ENCODE assay signal across 9 cellular contexts in genomic region chr4:84578540-84579409, GRCh38. TPM values are rescaled to one million over a fixed set of nuclear protein-coding genes. Genes with fewer than 3 reads are reported as not detected.
DNase-seq lines count a peak whose midpoint lies in the region; ATAC-seq and TF ChIP-seq lines count a peak whose summit lies in the region.
"Had no signal": no experiment of that assay in that cellular context is flagged by ENCODE, and none has a peak within 500 bp of the region (broad histone marks: within the 10 kb centered on the region; RNA-seq: fewer than 3 reads in every experiment).

No MANE protein-coding gene starts in this region.

- ATAC-seq in HG03342 (IDR thresholded peaks at IDR 0.05; ENCODE audit: unreplicated experiment): no peak

- no peak overlapping the region for H2AFZ ChIP-seq in Karpas-422 (ENCODE audit: low read length)

- peak; percentile 87 for TF ChIP-seq CTCF in VCaP (conservative IDR thresholded peaks at IDR 0.05)

- no peaks in the 10 kb centered on the region for H3K79me2 ChIP-seq in Karpas-422 (ENCODE audit: low read length)

- no peaks in the 10 kb centered on the region for H4K20me1 ChIP-seq in Karpas-422 (ENCODE audit: insufficient read depth, low read depth, low read length)

- no peak overlapping the region for H3K4me2 ChIP-seq in Karpas-422 (ENCODE audit: low read depth, low read length, poor library complexity, severe bottlenecking)
- H3K4me2 ChIP-seq: BLaER1 treated with 17β-estradiol and CSF1 and Interleukin-3, amounts not matched to agents 10 nM and 100 nM had no signal

- H3K27me3 ChIP-seq in Karpas-422 (ENCODE audit: low read length) (no peaks in the 10 kb centered on the region), iPS-20b (ENCODE audit: insufficient read depth, low read length) (peaks cover 22% of the 10 kb centered on the region)

- H3K27ac ChIP-seq in Karpas-422 (ENCODE audit: low read length): no peak overlapping the region
- no peak overlapping the region for H3K27ac ChIP-seq in VCaP
- H3K27ac ChIP-seq in iPS-20b (ENCODE audit: low read length): no peak overlapping the region
- H3K27ac ChIP-seq: BLaER1 treated with 17β-estradiol and CSF1 and Interleukin-3, amounts not matched to agents 10 nM and 100 nM had no signal

- DNase-seq in DMS79 treated with DMSO at 0.1 percent for 48 hours (lab: John Stamatoyannopoulos, UW): peak; percentile 44
- no peak for DNase-seq in DMS79 (lab: John Stamatoyannopoulos, UW)
- DNase-seq in Karpas-422: peak; percentile 61
- no peak for DNase-seq in NCI-H2227 treated with DMSO at 0.1 percent for 48 hours (lab: John Stamatoyannopoulos, UW)
- no peak for DNase-seq in iPS-NIHi11 (ENCODE audit: low spot score)

- no peaks in the 10 kb centered on the region for H3K4me1 ChIP-seq in Karpas-422 (ENCODE audit: low read length)
- H3K4me1 ChIP-seq in iPS-20b (ENCODE audit: insufficient read depth, low read length): peaks cover 21% of the 10 kb centered on the region

- no peaks in the 10 kb centered on the region for H3K9me2 ChIP-seq in Karpas-422 (replicated peaks; ENCODE audit: insufficient read depth, low read length)

- H3K36me3 ChIP-seq in Karpas-422 (ENCODE audit: insufficient read depth, low read length) (no peaks in the 10 kb centered on the region), iPS-20b (ENCODE audit: insufficient read depth, low read depth, low read length) (no peaks in the 10 kb centered on the region)
- H3K36me3 ChIP-seq: BLaER1 treated with 17β-estradiol and CSF1 and Interleukin-3, amounts not matched to agents 10 nM and 100 nM had no signal

- H3K4me3 ChIP-seq in Karpas-422 (ENCODE audit: low read length): no peak overlapping the region
- H3K4me3 ChIP-seq in iPS-20b (ENCODE audit: low read length): 0 out of 2 replicates have a peak overlapping the region, but pooled peaks have one; percentile 9
- H3K4me3 ChIP-seq: BLaER1 treated with 17β-estradiol and CSF1 and Interleukin-3, amounts not matched to agents 10 nM and 100 nM had no signal

- no peaks in the 10 kb centered on the region for H3K9me3 ChIP-seq in Karpas-422 (ENCODE audit: low read length)
- H3K9me3 ChIP-seq in iPS-20b (ENCODE audit: insufficient read depth, low read depth, low read length): no peaks in the 10 kb centered on the region

- H3K9ac ChIP-seq in Karpas-422 (ENCODE audit: low read length) (no peak overlapping the region), iPS-20b (ENCODE audit: low read depth, low read length) (no peak overlapping the region; the same call in 1 of the 2 replicates)

RNA-seq across cellular contexts. Expression of gene CDS1, which starts 4.2 kb away (rescaled TPM):
- not detected in 2 replicates for total RNA-seq in Karpas-422 (2014; rRNA removed; shearing (Covaris generic); ENCODE audit: low replicate concordance)

Comparison
In these comparisons a context has a peak if more than half of its experiments do, and no peak if none do; other contexts are left out.
1. DNase-seq: peak in DMS79 treated with DMSO at 0.1 percent for 48 hours (single experiment) and Karpas-422 (single experiment); none in DMS79 (single experiment), NCI-H2227 treated with DMSO at 0.1 percent for 48 hours (single experiment) and iPS-NIHi11 (single experiment).